1 cellular context compared by ENCODE assay signal in the genomic region with DNA sequence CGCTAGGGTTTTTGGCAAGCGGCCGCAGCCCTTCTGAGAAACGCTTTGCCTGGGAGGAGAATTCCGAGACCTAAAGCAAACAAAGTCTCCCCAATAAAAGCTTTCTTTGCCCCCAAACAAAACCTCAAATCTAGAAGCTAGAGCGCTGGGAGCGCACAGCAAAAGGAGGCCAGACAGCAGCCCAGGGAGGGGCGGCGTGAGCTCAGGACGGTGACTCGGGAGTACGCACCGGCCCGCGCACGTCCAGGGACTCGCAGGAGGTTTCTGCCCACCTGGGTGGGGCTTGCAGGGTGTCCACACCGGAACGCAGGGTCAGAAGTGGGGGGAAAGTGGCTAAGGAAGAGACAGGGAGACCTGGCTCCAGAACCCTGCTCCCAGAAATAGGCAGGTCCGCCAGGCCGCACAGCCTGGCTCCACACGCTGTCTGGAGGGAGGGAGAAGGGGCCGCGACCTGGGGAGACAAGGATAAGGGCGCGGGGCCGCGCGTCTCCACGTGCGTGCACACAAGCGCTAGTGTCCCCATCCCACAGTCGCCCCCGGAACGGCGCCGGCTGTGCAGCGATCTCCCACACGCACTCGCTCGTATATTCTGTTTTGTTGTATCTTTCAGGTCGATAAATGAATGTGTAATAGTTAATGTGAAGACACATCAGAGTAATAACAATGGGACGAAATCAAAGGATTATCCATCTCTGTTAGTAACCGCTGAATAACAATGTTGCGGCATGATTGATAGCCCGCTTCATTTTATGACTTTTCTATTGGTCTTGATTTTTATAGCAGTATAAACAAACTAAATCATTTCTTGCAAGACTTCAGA.
TF ChIP-seq lines count a peak whose summit lies in the region.

No MANE protein-coding gene starts in this region.

TF ChIP-seq in IMR-90, 13 proteins besides CTCF, POLR2A, EP300 and RAD21:
- TF ChIP-seq NFE2L2 (IDR thresholded peaks at IDR 0.05; ENCODE audit: low read depth, low read length), result no peak
- no peak for TF ChIP-seq RFX5 (IDR thresholded peaks at IDR 0.05; ENCODE audit: low read depth, low read length)
- no peak for TF ChIP-seq CHD1 (IDR thresholded peaks at IDR 0.05; ENCODE audit: low read depth, low read length)
- no peak for TF ChIP-seq RCOR1 (IDR thresholded peaks at IDR 0.05; ENCODE audit: insufficient replicate concordance, low read length)
- TF ChIP-seq, protein P1, sequence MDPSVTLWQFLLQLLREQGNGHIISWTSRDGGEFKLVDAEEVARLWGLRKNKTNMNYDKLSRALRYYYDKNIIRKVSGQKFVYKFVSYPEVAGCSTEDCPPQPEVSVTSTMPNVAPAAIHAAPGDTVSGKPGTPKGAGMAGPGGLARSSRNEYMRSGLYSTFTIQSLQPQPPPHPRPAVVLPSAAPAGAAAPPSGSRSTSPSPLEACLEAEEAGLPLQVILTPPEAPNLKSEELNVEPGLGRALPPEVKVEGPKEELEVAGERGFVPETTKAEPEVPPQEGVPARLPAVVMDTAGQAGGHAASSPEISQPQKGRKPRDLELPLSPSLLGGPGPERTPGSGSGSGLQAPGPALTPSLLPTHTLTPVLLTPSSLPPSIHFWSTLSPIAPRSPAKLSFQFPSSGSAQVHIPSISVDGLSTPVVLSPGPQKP (IDR thresholded peaks at IDR 0.05; ENCODE audit: borderline replicate concordance, low read depth, low read length), result no peak
- TF ChIP-seq, protein P2, sequence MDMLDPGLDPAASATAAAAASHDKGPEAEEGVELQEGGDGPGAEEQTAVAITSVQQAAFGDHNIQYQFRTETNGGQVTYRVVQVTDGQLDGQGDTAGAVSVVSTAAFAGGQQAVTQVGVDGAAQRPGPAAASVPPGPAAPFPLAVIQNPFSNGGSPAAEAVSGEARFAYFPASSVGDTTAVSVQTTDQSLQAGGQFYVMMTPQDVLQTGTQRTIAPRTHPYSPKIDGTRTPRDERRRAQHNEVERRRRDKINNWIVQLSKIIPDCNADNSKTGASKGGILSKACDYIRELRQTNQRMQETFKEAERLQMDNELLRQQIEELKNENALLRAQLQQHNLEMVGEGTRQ (IDR thresholded peaks at IDR 0.05; ENCODE audit: low read depth, low read length), result no peak
- TF ChIP-seq SMC3 (IDR thresholded peaks at IDR 0.05; ENCODE audit: low read depth, low read length), result no peak
- TF ChIP-seq BHLHE40 (IDR thresholded peaks at IDR 0.05; ENCODE audit: low read depth, low read length), result no peak
- TF ChIP-seq CEBPB (IDR thresholded peaks at IDR 0.05; ENCODE audit: low read depth, low read length), result no peak
- TF ChIP-seq MAZ (IDR thresholded peaks at IDR 0.05; ENCODE audit: borderline replicate concordance, low read depth, low read length), result no peak
- TF ChIP-seq MXI1 (IDR thresholded peaks at IDR 0.05; ENCODE audit: borderline replicate concordance, low read depth, low read length), result no peak
